ENCODE assay signal across 8 cellular contexts in the genomic region with DNA sequence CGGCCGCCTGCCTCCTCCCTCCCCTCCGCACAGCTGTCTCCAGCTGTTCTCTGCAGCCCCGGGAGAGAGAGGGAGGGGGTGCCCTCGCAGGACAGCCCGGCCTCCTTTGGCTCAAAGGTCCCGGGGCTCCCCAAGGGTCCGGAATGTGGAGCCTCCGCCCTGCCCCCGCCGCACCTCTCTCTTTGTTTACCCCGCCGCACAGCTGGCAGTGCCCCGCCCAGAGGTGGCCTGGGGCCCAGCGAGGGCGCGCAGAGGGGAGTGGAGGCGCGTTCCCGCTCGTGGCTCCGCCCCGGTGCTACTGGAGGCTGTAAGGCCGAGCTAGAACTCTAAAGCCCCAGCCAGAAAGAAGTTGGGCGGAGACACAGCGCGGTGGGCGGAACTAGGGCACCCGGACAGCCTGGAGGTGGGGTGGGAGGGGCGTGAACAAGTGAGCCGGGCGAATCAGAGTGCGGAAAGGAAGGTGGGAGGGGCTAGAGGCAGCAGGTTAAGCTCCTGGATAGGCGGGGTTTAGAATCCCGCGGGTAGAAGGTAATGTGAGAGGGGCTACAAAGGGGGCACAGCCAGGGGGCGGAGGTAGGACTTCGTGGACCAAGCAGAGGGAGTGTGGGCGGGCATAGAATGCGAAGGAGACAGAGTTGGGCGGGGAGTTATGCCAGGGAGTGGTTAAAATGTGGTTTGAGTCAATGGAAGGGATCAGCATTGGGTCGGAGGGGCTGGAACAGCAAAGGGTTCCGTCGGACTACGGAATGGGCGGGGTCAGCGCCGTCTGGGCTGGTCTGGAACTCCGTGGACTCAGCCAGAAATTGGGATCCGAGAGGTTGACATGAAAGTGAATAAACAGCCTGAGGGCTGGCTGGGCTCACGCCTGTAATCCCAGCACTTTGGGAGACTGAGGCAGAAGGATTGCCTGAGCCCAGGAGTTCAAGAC. TPM values are rescaled to one million over a fixed set of nuclear protein-coding genes. Genes with fewer than 3 reads are reported as not detected.
DNase-seq lines count a peak whose midpoint lies in the region; TF ChIP-seq lines count a peak whose summit lies in the region.

No MANE protein-coding gene starts in this region.

- DNase-seq in H4 (ENCODE audit: low spot score) (peak; percentile 97), MG63 (peak; percentile 99), SIG-M5 (lab: John Stamatoyannopoulos, UW) (peak; percentile 82), activated gamma-delta T cell treated with Interleukin-2 at 50 U/mL for 16 hours (peak; percentile 95), foreskin fibroblast (peak; percentile 97 to 99), neural crest cell (ENCODE audit: low read depth, low spot score) (peak; percentile 82), stomach (peak; percentile 99)

- peaks cover 18% of the 10 kb centered on the region for H3F3A ChIP-seq in DOHH2 (ENCODE audit: control insufficient read depth, insufficient read depth)

- H3K27ac ChIP-seq in DOHH2 (ENCODE audit: low read depth, low read length) (no peak overlapping the region), stomach (peak overlapping the region; percentile 82 to 92 (median 89))

- peaks cover 37% of the 10 kb centered on the region for H3K27me3 ChIP-seq in DOHH2 (ENCODE audit: control insufficient read depth, low read length)
- H3K27me3 ChIP-seq in MG63: 0 out of 2 replicates have a peak, but pooled peaks cover 3% of the 10 kb centered on the region
- H3K27me3 ChIP-seq in stomach: peaks cover 0 to 70% (median 25%) of the 10 kb centered on the region in 3 donors

- H4K20me1 ChIP-seq in DOHH2 (ENCODE audit: control insufficient read depth, insufficient read depth, low read depth, low read length): peaks cover 7% of the 10 kb centered on the region; the same call in 1 of the 2 replicates

- H3K36me3 ChIP-seq in DOHH2 (ENCODE audit: control insufficient read depth, low read length) (no peaks in the 10 kb centered on the region), MG63 (no peaks in the 10 kb centered on the region), stomach (no peaks in the 10 kb centered on the region)

- peaks cover 40% of the 10 kb centered on the region for H3K4me1 Mint-ChIP-seq in neural crest cell

- WGBS in stomach, 5 donors: 2 to 3% (median 3%) methylated on average over 45 to 51 of the region's 51 CpGs

- H3K4me1 ChIP-seq in DOHH2 (ENCODE audit: control insufficient read depth, low read length): peaks cover 72% of the 10 kb centered on the region
- H3K4me1 ChIP-seq in stomach: peaks cover 60 to 95% (median 82%) of the 10 kb centered on the region in 4 donors

- no peaks in the 10 kb centered on the region for H3K9me3 ChIP-seq in DOHH2 (ENCODE audit: control insufficient read depth, insufficient read depth, low read length)
- H3K9me3 ChIP-seq in MG63: no peaks in the 10 kb centered on the region
- H3K9me3 ChIP-seq in stomach: no peaks in the 10 kb centered on the region

- H3K4me3 Mint-ChIP-seq in neural crest cell: peak overlapping the region; percentile 68

- H3K9me3 Mint-ChIP-seq in neural crest cell: no peaks in the 10 kb centered on the region

- intact Hi-C loops in stomach (cut with DNase I; ENCODE audit: low total_unique reads): no loop called here

- no peaks in the 10 kb centered on the region for H3K79me2 ChIP-seq in DOHH2 (ENCODE audit: control insufficient read depth, low read length)

- no peaks in the 10 kb centered on the region for H3K9me2 ChIP-seq in DOHH2 (replicated peaks; ENCODE audit: control insufficient read depth, low read length)

- TF ChIP-seq EP300 in stomach (IDR thresholded peaks at IDR 0.05): peak; percentile 22

- H3K27ac Mint-ChIP-seq in neural crest cell (ENCODE audit: unreplicated experiment): no peak overlapping the region

- no peak for TF ChIP-seq CTCF in DOHH2 (IDR thresholded peaks at IDR 0.05; ENCODE audit: low read depth, low read length, poor library complexity, severe bottlenecking)
- peak; percentile 1 for TF ChIP-seq CTCF in foreskin fibroblast (IDR thresholded peaks at IDR 0.05; ENCODE audit: low read depth, low read length)
- TF ChIP-seq CTCF in neural crest cell (conservative IDR thresholded peaks at IDR 0.05): no peak
- no peak for TF ChIP-seq CTCF in stomach (IDR thresholded peaks at IDR 0.05)

- H3K4me3 ChIP-seq in DOHH2 (ENCODE audit: low read length) (peak overlapping the region; percentile 63), MG63 (peak overlapping the region; percentile 38), foreskin fibroblast (ENCODE audit: low read depth in 1 of 2, low read length in 2 of 2) (peak overlapping the region; percentile 52 to 89), stomach (peak overlapping the region; percentile 47 to 53 (median 50))

- peaks cover 89% of the 10 kb centered on the region for H3K27me3 Mint-ChIP-seq in neural crest cell (ENCODE audit: low read depth)

- TF ChIP-seq POLR2A in stomach (IDR thresholded peaks at IDR 0.05): no peak

- H3K36me3 Mint-ChIP-seq in neural crest cell (ENCODE audit: low read depth): peaks cover 4% of the 10 kb centered on the region

- peak overlapping the region; percentile 90 for H3K4me2 ChIP-seq in DOHH2 (ENCODE audit: low read length)

RNA-seq across cellular contexts. Expression of gene LTBP4, which starts 2.8 kb away (rescaled TPM):
- total RNA-seq in H4 (2014; rRNA removed; shearing (Covaris generic)): 4.7 and 5.6 TPM in 2 replicates
- total RNA-seq in MG63 (2014; rRNA removed; shearing (Covaris generic); ENCODE audit: low replicate concordance): 12.9 and 26.5 TPM in 2 replicates
- total RNA-seq in neural crest cell (125 TPM in 2 replicates), stomach (1,000 to 10,000 TPM in 1 of 5 donors, 100 to 1,000 TPM in 3, 10 to 100 TPM in 1; 79.0 to 1,027 (median 190) TPM)
- 100 to 1,000 TPM in 1 of 3 donors, 10 to 100 TPM in 2; 66.1 to 102 (median 98.6) TPM for polyA plus RNA-seq in stomach

RNA-seq across cellular contexts. Expression of gene SHKBP1, which starts 27.3 kb away (rescaled TPM):
- total RNA-seq in H4 (2014; rRNA removed; shearing (Covaris generic)): 26.6 and 30.9 TPM in 2 replicates
- total RNA-seq in MG63 (2014; rRNA removed; shearing (Covaris generic); ENCODE audit: low replicate concordance): 61.7 and 105 TPM in 2 replicates
- 72.0 and 76.3 TPM in 2 replicates for total RNA-seq in neural crest cell
- 100 to 1,000 TPM in 1 of 5 donors, 10 to 100 TPM in 4; 15.8 to 102 (median 70.6) TPM for total RNA-seq in stomach
- polyA plus RNA-seq in stomach: 10 to 100 TPM; 76.1 to 95.7 (median 79.9) TPM
